1 cellular context compared by ENCODE assay signal in genomic region chr2:201232125-201232815, GRCh38.
TF ChIP-seq lines count a peak whose summit lies in the region.

No MANE protein-coding gene starts in this region.

TF ChIP-seq in WTC11, 78 proteins besides CTCF, POLR2A, EP300 and RAD21 (continued from another document):
- TF ChIP-seq STAT6 (CRISPR knock-in tag; conservative IDR thresholded peaks at IDR 0.05; ENCODE audit: low read depth), result no peak
- TF ChIP-seq MXD4 (CRISPR knock-in tag; IDR thresholded peaks at IDR 0.05; ENCODE audit: borderline replicate concordance), result no peak; the same call in 1 of the 2 replicates
- no peak for TF ChIP-seq IRF2 (CRISPR knock-in tag; IDR thresholded peaks at IDR 0.05; ENCODE audit: borderline replicate concordance, low read depth)
- no peak for TF ChIP-seq ATF1 (CRISPR knock-in tag; IDR thresholded peaks at IDR 0.05)
- TF ChIP-seq ZNF317 (CRISPR knock-in tag; IDR thresholded peaks at IDR 0.05; ENCODE audit: borderline replicate concordance, low read depth), result no peak
- TF ChIP-seq CREB1 (CRISPR knock-in tag; IDR thresholded peaks at IDR 0.05), result no peak
- peak; percentile 76 for TF ChIP-seq GABPB1 (CRISPR knock-in tag; IDR thresholded peaks at IDR 0.05)
- no peak for TF ChIP-seq E2F4 (CRISPR knock-in tag; IDR thresholded peaks at IDR 0.05; ENCODE audit: borderline replicate concordance, low read depth)
- no peak for TF ChIP-seq ZNF532 (CRISPR knock-in tag; IDR thresholded peaks at IDR 0.05; ENCODE audit: borderline replicate concordance)
- TF ChIP-seq RELA (CRISPR knock-in tag; IDR thresholded peaks at IDR 0.05; ENCODE audit: borderline replicate concordance), result no peak
- no peak for TF ChIP-seq NFE2L1 (CRISPR knock-in tag; IDR thresholded peaks at IDR 0.05)
- TF ChIP-seq ZNF263 (CRISPR knock-in tag; IDR thresholded peaks at IDR 0.05; ENCODE audit: low read depth), result no peak
- no peak for TF ChIP-seq RORB (CRISPR knock-in tag; IDR thresholded peaks at IDR 0.05)
- no peak for TF ChIP-seq MLX (CRISPR knock-in tag; IDR thresholded peaks at IDR 0.05)
- TF ChIP-seq CDX4 (CRISPR knock-in tag; IDR thresholded peaks at IDR 0.05; ENCODE audit: borderline replicate concordance), result no peak
- TF ChIP-seq MAX (CRISPR knock-in tag; IDR thresholded peaks at IDR 0.05), result no peak
- TF ChIP-seq E2F5 (CRISPR knock-in tag; IDR thresholded peaks at IDR 0.05), result no peak
- TF ChIP-seq ZNF121 (CRISPR knock-in tag; IDR thresholded peaks at IDR 0.05), result no peak
- TF ChIP-seq ZNF219 (CRISPR knock-in tag; IDR thresholded peaks at IDR 0.05; ENCODE audit: borderline replicate concordance), result no peak
- TF ChIP-seq ETV6 (CRISPR knock-in tag; IDR thresholded peaks at IDR 0.05), result peak; percentile 83
- TF ChIP-seq FOXK1 (CRISPR knock-in tag; IDR thresholded peaks at IDR 0.05), result no peak
- no peak for TF ChIP-seq ZNF281 (CRISPR knock-in tag; IDR thresholded peaks at IDR 0.05)
- TF ChIP-seq NR2C2 (CRISPR knock-in tag; IDR thresholded peaks at IDR 0.05), result peak; percentile 55; the same call in 1 of the 2 replicates
- TF ChIP-seq ATF6 (CRISPR knock-in tag; IDR thresholded peaks at IDR 0.05), result no peak
